In the genomic region with DNA sequence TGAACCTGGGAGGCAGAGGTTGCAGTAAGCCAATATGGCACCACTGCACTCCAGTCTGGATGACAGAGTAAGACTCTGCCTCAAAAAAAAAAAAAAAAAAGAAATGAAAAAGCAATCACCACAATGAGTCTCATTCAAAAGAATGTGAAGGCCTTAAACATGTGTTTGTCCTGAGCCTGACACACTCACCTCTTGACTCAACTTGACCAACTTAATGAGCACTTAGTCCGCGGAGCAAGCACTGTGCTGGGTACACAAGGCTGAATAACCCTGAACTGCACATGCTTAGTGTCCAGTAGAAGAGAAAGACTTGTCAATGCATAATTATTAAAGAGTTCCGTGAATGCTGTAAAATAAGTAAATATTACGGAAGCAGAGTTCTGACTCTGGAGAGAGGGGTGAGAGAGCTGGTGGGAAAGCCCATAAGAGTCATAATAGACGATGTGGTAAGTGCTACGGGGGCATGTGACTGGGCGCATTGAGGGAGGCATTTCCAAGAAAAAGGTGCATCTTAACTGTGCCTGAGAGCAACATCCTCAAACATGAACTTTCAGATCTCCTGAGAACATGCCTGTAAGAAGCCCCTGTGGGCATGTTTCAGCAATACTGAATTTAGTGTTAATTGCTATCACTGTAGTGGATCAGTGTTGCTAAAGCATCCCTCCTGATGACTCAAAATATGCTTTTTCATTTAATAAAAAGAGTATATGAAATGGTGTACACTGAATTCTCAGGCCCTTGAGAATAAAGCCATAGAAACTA, we compare ENCODE assay signal across 11 cellular contexts. TPM values are rescaled to one million over a fixed set of nuclear protein-coding genes. Genes with fewer than 3 reads are reported as not detected.
DNase-seq lines count a peak whose midpoint lies in the region; ATAC-seq and TF ChIP-seq lines count a peak whose summit lies in the region.
"Had no signal": no experiment of that assay in that cellular context is flagged by ENCODE, and none has a peak within 500 bp of the region (broad histone marks: within the 10 kb centered on the region; RNA-seq: fewer than 3 reads in every experiment).

No MANE protein-coding gene starts in this region.

- no peak for TF ChIP-seq POLR2A in adrenal gland (IDR thresholded peaks at IDR 0.05)

- CTCF ChIA-PET in CD8-positive, alpha-beta T cell (lab: Charles Lee): no interaction called here

- H3K36me3 Mint-ChIP-seq in activated naive CD8-positive, alpha-beta T cell treated with anti-CD3 and anti-CD28 coated beads, Interleukin-2, amount 50 U/mL, for 24 hours (ENCODE audit: low read depth): peaks cover 20% of the 10 kb centered on the region
- peaks cover 3% of the 10 kb centered on the region for H3K36me3 Mint-ChIP-seq in CD8-positive, alpha-beta T cell

- intact Hi-C loops in CD8-positive, alpha-beta T cell (cut with DNase I, micrococcal nuclease): no loop called here
- intact Hi-C loops in adrenal gland (cut with DNase I): no loop called here

- no peak overlapping the region for H3K4me3 ChIP-seq in CD8-positive, alpha-beta T cell (ENCODE audit: low read depth, low read length)
- H3K4me3 ChIP-seq in adrenal gland: no peak overlapping the region

- peaks cover 49% of the 10 kb centered on the region for H3K4me1 Mint-ChIP-seq in activated naive CD8-positive, alpha-beta T cell treated with anti-CD3 and anti-CD28 coated beads, Interleukin-2, amount 50 U/mL, for 24 hours
- H3K4me1 Mint-ChIP-seq in CD8-positive, alpha-beta T cell (ENCODE audit: low read depth): peaks cover 22% of the 10 kb centered on the region

- H3K27ac Mint-ChIP-seq in activated naive CD8-positive, alpha-beta T cell treated with anti-CD3 and anti-CD28 coated beads, Interleukin-2, amount 50 U/mL, for 24 hours: peak overlapping the region; percentile 77
- H3K27ac Mint-ChIP-seq in CD8-positive, alpha-beta T cell: no peak overlapping the region
- H3K27ac Mint-ChIP-seq: T-cell had no signal

- POLR2A ChIA-PET in CD8-positive, alpha-beta T cell (lab: Charles Lee): no interaction called here

- H3K27me3 ChIP-seq in CD8-positive, alpha-beta T cell (ENCODE audit: insufficient read depth, low read length): no peaks in the 10 kb centered on the region
- no peaks in the 10 kb centered on the region for H3K27me3 ChIP-seq in adrenal gland

- no peaks in the 10 kb centered on the region for H3K9me3 Mint-ChIP-seq in activated naive CD8-positive, alpha-beta T cell treated with anti-CD3 and anti-CD28 coated beads, Interleukin-2, amount 50 U/mL, for 24 hours
- H3K9me3 Mint-ChIP-seq in CD8-positive, alpha-beta T cell: no peaks in the 10 kb centered on the region
- H3K9me3 Mint-ChIP-seq: T-cell had no signal

- H3K27me3 Mint-ChIP-seq in activated naive CD8-positive, alpha-beta T cell treated with anti-CD3 and anti-CD28 coated beads, Interleukin-2, amount 50 U/mL, for 24 hours: no peaks in the 10 kb centered on the region
- no peaks in the 10 kb centered on the region for H3K27me3 Mint-ChIP-seq in CD8-positive, alpha-beta T cell (ENCODE audit: low read depth)
- H3K27me3 Mint-ChIP-seq: T-cell had no signal

- 92 to 96% (median 93%) methylated on average over 7 of the region's 7 CpGs for WGBS in adrenal gland, 4 donors

- H3K4me3 Mint-ChIP-seq in activated naive CD8-positive, alpha-beta T cell treated with anti-CD3 and anti-CD28 coated beads, Interleukin-2, amount 50 U/mL, for 24 hours: no peak overlapping the region
- no peak overlapping the region for H3K4me3 Mint-ChIP-seq in CD8-positive, alpha-beta T cell
- H3K4me3 Mint-ChIP-seq: T-cell had no signal

- no peak for TF ChIP-seq CTCF in CD8-positive, alpha-beta T cell (IDR thresholded peaks at IDR 0.05)
- no peak for TF ChIP-seq CTCF in adrenal gland (IDR thresholded peaks at IDR 0.05)

- DNase-seq in activated naive CD8-positive, alpha-beta T cell treated with anti-CD3 and anti-CD28 coated beads, Interleukin-2, amount 50 U/mL, for 24 hours: no peak
- DNase-seq in CD8-positive, alpha-beta T cell: no peak
- no peak for DNase-seq in NK-92 (lab: John Stamatoyannopoulos, UW; ENCODE audit: unreplicated experiment)
- DNase-seq in NCI-H82 (lab: John Stamatoyannopoulos, UW): no peak
- DNase-seq in adrenal gland: no peak
- DNase-seq: small intestine, T-cell had no signal

- no peak overlapping the region for H3K27ac ChIP-seq in CD8-positive, alpha-beta T cell (ENCODE audit: low read depth, low read length)
- H3K27ac ChIP-seq in adrenal gland: no peak overlapping the region

- ATAC-seq in GM18517 (IDR thresholded peaks at IDR 0.05; ENCODE audit: unreplicated experiment): peak; percentile 36
- peak; percentile 31 for ATAC-seq in GM21367 (IDR thresholded peaks at IDR 0.05; ENCODE audit: unreplicated experiment)
- ATAC-seq in HG03135 (IDR thresholded peaks at IDR 0.05; ENCODE audit: unreplicated experiment): peak; percentile 38
- peak; percentile 81 for ATAC-seq in activated naive CD8-positive, alpha-beta T cell treated with anti-CD3 and anti-CD28 coated beads, Interleukin-2, amount 50 U/mL, for 24 hours
- no peak for ATAC-seq in CD8-positive, alpha-beta T cell

- H3K4me1 ChIP-seq in CD8-positive, alpha-beta T cell (ENCODE audit: insufficient read depth, low read length): no peaks in the 10 kb centered on the region
- H3K4me1 ChIP-seq in adrenal gland (replicated peaks in 1 of 2): peaks cover 12 to 16% of the 10 kb centered on the region in 2 donors

- H3K36me3 ChIP-seq in CD8-positive, alpha-beta T cell (ENCODE audit: insufficient read depth, low read length): no peaks in the 10 kb centered on the region
- no peaks in the 10 kb centered on the region for H3K36me3 ChIP-seq in adrenal gland (replicated peaks in 1 of 2)

- no peaks in the 10 kb centered on the region for H3K9me3 ChIP-seq in CD8-positive, alpha-beta T cell (ENCODE audit: low read length)
- H3K9me3 ChIP-seq in adrenal gland (replicated peaks in 1 of 3): no peaks in the 10 kb centered on the region

RNA-seq across cellular contexts. Expression of a gene that starts 27.2 kb away (rescaled TPM):
- total RNA-seq in CD8-positive, alpha-beta T cell: 10 to 100 TPM; 12.7 to 23.1 TPM
- 10 to 100 TPM in 6 of 8 donors, 1 to 10 TPM in 2; 8.2 to 40.1 (median 14.8) TPM for total RNA-seq in adrenal gland
- polyA plus RNA-seq in adrenal gland: 10 to 100 TPM in 2 of 3 donors, 1 to 10 TPM in 1; 2.2 to 27.4 (median 19.4) TPM
- total RNA-seq: lung microvascular endothelial cell had no signal
